ENCODE assay signal across 1 cellular context in genomic region chr13:25377244-25377962, GRCh38.
TF ChIP-seq lines count a peak whose summit lies in the region.

No MANE protein-coding gene starts in this region.

TF ChIP-seq in K562, 482 proteins besides CTCF, POLR2A, EP300 and RAD21 (continues in another document):
- TF ChIP-seq SP1 (CRISPR knock-in tag; IDR thresholded peaks at IDR 0.05) (no peak), MTA2 (IDR thresholded peaks at IDR 0.05; ENCODE audit: low read depth) (no peak), MLLT1 (IDR thresholded peaks at IDR 0.05) (no peak), KDM1A (IDR thresholded peaks at IDR 0.05) (peak; percentile 29 to 46; a peak in 2 of 4 replicates), CHCHD3 (CRISPR knock-in tag; IDR thresholded peaks at IDR 0.05) (no peak), ZNF644 (tag; IDR thresholded peaks at IDR 0.05; ENCODE audit: low read depth) (no peak), ATF3 (IDR thresholded peaks at IDR 0.05) (peak; percentile 24; the same call in 1 of the 2 replicates), ATF3 (CRISPR knock-in tag; conservative IDR thresholded peaks at IDR 0.05) (no peak), KLF6 (CRISPR knock-in tag; IDR thresholded peaks at IDR 0.05; ENCODE audit: borderline replicate concordance) (no peak), ATF1 (CRISPR knock-in tag; IDR thresholded peaks at IDR 0.05) (no peak), ATF1 (tag; IDR thresholded peaks at IDR 0.05) (no peak), ELF1 (tag; IDR thresholded peaks at IDR 0.05) (no peak), SP2 (IDR thresholded peaks at IDR 0.05; ENCODE audit: extremely low read depth, low read depth, low read length, poor library complexity, severe bottlenecking) (no peak), ZNF444 (CRISPR knock-in tag; IDR thresholded peaks at IDR 0.05) (no peak), HEY1 (CRISPR knock-in tag; IDR thresholded peaks at IDR 0.05; ENCODE audit: borderline replicate concordance) (no peak), ZBTB17 (CRISPR knock-in tag; IDR thresholded peaks at IDR 0.05) (no peak), ILF3 (IDR thresholded peaks at IDR 0.05; ENCODE audit: borderline replicate concordance) (no peak), NR4A1 (CRISPR knock-in tag; IDR thresholded peaks at IDR 0.05) (no peak), NR4A1 (tag; IDR thresholded peaks at IDR 0.05) (no peak), ZNF232 (CRISPR knock-in tag; IDR thresholded peaks at IDR 0.05) (no peak), GABPA (tag; conservative IDR thresholded peaks at IDR 0.05; ENCODE audit: low read depth) (no peak), ZNF407 (IDR thresholded peaks at IDR 0.05; ENCODE audit: low read depth) (no peak), STAT5A (IDR thresholded peaks at IDR 0.05; ENCODE audit: borderline replicate concordance, low read length) (no peak), PHF20 (IDR thresholded peaks at IDR 0.05; ENCODE audit: partially characterized antibody) (no peak), CEBPG (CRISPR knock-in tag; IDR thresholded peaks at IDR 0.05) (no peak), CEBPG (tag; conservative IDR thresholded peaks at IDR 0.05 in 1 of 2, IDR thresholded peaks at IDR 0.05 in 1 of 2) (peak in 1 of 2 experiments; percentile 44; a peak in 1 of 4 replicates), NR1H2 (CRISPR knock-in tag; IDR thresholded peaks at IDR 0.05) (no peak), ZNF79 (CRISPR knock-in tag; IDR thresholded peaks at IDR 0.05; ENCODE audit: low read depth) (no peak), HDAC1 (IDR thresholded peaks at IDR 0.05) (no peak), ARID1B (IDR thresholded peaks at IDR 0.05) (peak; percentile 32; the same call in 1 of the 2 replicates), RBBP5 (IDR thresholded peaks at IDR 0.05; ENCODE audit: borderline replicate concordance, insufficient read depth, low read length, poor library complexity, severe bottlenecking) (no peak), ZNF316 (IDR thresholded peaks at IDR 0.05) (no peak), TBP (optimal IDR thresholded peaks at IDR 0.05; ENCODE audit: low read depth, low read length) (no peak), CBX2 (IDR thresholded peaks at IDR 0.05; ENCODE audit: insufficient read depth, low read length, poor library complexity, severe bottlenecking) (no peak), GATAD2B (IDR thresholded peaks at IDR 0.05; ENCODE audit: borderline replicate concordance) (no peak), RBM34 (IDR thresholded peaks at IDR 0.05; ENCODE audit: borderline replicate concordance, insufficient read depth, low read length) (no peak), SIX5 (IDR thresholded peaks at IDR 0.05; ENCODE audit: borderline replicate concordance in 1 of 2, insufficient read depth in 1 of 2, low read depth in 1 of 2, low read length in 2 of 2) (no peak), SRSF1 (IDR thresholded peaks at IDR 0.05; ENCODE audit: low read depth, low read length) (no peak), STAT5B (CRISPR knock-in tag; IDR thresholded peaks at IDR 0.05) (no peak), BCOR (IDR thresholded peaks at IDR 0.05) (0 out of 2 replicates have a peak, but pooled peaks have one; percentile 28), TBL1XR1 (IDR thresholded peaks at IDR 0.05; ENCODE audit: low read length in 2 of 2) (no peak), BRD4 (IDR thresholded peaks at IDR 0.05) (no peak), DNMT1 (IDR thresholded peaks at IDR 0.05) (no peak), CEBPB (tag; IDR thresholded peaks at IDR 0.05) (peak; percentile 54; the same call in 1 of the 2 replicates), PTTG1 (tag; IDR thresholded peaks at IDR 0.05; ENCODE audit: low read depth) (no peak), PRDM10 (IDR thresholded peaks at IDR 0.05; ENCODE audit: partially characterized antibody) (no peak), POLR2H (tag; IDR thresholded peaks at IDR 0.05; ENCODE audit: low read depth) (no peak), MXD1 (CRISPR knock-in tag; IDR thresholded peaks at IDR 0.05; ENCODE audit: borderline replicate concordance, poor library complexity, severe bottlenecking) (no peak)
- TF ChIP-seq, protein P1, sequence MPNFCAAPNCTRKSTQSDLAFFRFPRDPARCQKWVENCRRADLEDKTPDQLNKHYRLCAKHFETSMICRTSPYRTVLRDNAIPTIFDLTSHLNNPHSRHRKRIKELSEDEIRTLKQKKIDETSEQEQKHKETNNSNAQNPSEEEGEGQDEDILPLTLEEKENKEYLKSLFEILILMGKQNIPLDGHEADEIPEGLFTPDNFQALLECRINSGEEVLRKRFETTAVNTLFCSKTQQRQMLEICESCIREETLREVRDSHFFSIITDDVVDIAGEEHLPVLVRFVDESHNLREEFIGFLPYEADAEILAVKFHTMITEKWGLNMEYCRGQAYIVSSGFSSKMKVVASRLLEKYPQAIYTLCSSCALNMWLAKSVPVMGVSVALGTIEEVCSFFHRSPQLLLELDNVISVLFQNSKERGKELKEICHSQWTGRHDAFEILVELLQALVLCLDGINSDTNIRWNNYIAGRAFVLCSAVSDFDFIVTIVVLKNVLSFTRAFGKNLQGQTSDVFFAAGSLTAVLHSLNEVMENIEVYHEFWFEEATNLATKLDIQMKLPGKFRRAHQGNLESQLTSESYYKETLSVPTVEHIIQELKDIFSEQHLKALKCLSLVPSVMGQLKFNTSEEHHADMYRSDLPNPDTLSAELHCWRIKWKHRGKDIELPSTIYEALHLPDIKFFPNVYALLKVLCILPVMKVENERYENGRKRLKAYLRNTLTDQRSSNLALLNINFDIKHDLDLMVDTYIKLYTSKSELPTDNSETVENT (CRISPR knock-in tag; IDR thresholded peaks at IDR 0.05) = no peak
- TF ChIP-seq, protein P2, sequence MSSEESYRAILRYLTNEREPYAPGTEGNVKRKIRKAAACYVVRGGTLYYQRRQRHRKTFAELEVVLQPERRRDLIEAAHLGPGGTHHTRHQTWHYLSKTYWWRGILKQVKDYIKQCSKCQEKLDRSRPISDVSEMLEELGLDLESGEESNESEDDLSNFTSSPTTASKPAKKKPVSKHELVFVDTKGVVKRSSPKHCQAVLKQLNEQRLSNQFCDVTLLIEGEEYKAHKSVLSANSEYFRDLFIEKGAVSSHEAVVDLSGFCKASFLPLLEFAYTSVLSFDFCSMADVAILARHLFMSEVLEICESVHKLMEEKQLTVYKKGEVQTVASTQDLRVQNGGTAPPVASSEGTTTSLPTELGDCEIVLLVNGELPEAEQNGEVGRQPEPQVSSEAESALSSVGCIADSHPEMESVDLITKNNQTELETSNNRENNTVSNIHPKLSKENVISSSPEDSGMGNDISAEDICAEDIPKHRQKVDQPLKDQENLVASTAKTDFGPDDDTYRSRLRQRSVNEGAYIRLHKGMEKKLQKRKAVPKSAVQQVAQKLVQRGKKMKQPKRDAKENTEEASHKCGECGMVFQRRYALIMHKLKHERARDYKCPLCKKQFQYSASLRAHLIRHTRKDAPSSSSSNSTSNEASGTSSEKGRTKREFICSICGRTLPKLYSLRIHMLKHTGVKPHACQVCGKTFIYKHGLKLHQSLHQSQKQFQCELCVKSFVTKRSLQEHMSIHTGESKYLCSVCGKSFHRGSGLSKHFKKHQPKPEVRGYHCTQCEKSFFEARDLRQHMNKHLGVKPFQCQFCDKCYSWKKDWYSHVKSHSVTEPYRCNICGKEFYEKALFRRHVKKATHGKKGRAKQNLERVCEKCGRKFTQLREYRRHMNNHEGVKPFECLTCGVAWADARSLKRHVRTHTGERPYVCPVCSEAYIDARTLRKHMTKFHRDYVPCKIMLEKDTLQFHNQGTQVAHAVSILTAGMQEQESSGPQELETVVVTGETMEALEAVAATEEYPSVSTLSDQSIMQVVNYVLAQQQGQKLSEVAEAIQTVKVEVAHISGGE (CRISPR knock-in tag; IDR thresholded peaks at IDR 0.05) = no peak
